In the genomic region with DNA sequence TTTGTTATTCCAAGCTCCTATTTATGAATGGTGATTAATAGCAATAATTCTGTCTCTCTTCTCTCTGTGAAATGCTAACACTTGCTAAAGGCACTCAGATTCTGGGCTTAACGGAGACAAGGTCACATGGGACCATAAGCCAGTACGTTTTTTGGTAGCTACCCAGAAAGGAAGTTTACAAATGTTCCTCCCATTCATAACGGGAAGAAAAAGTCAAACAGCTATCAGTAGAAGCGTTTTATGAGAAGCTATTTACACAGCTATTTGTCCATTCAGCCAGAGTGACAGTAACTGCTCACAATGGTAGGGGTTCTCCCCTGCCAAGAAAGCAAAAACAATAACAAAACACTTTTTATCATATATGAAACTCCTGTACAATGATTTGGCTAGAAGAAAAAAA, we compare ENCODE assay signal across 1 cellular context.
TF ChIP-seq lines count a peak whose summit lies in the region.

No MANE protein-coding gene starts in this region.

TF ChIP-seq in IMR-90, 13 proteins besides CTCF, POLR2A, EP300 and RAD21:
- TF ChIP-seq SMC3 (IDR thresholded peaks at IDR 0.05; ENCODE audit: low read depth, low read length) (no peak), MXI1 (IDR thresholded peaks at IDR 0.05; ENCODE audit: borderline replicate concordance, low read depth, low read length) (no peak), CEBPB (IDR thresholded peaks at IDR 0.05; ENCODE audit: low read depth, low read length) (no peak), BHLHE40 (IDR thresholded peaks at IDR 0.05; ENCODE audit: low read depth, low read length) (no peak), MAFK (IDR thresholded peaks at IDR 0.05; ENCODE audit: low read depth, low read length) (no peak), RCOR1 (IDR thresholded peaks at IDR 0.05; ENCODE audit: insufficient replicate concordance, low read length) (no peak), RFX5 (IDR thresholded peaks at IDR 0.05; ENCODE audit: low read depth, low read length) (no peak), FOS (IDR thresholded peaks at IDR 0.05; ENCODE audit: low read depth, low read length) (no peak), MAZ (IDR thresholded peaks at IDR 0.05; ENCODE audit: borderline replicate concordance, low read depth, low read length) (no peak), CHD1 (IDR thresholded peaks at IDR 0.05; ENCODE audit: low read depth, low read length) (no peak), NFE2L2 (IDR thresholded peaks at IDR 0.05; ENCODE audit: low read depth, low read length) (no peak)
- TF ChIP-seq, protein P1, sequence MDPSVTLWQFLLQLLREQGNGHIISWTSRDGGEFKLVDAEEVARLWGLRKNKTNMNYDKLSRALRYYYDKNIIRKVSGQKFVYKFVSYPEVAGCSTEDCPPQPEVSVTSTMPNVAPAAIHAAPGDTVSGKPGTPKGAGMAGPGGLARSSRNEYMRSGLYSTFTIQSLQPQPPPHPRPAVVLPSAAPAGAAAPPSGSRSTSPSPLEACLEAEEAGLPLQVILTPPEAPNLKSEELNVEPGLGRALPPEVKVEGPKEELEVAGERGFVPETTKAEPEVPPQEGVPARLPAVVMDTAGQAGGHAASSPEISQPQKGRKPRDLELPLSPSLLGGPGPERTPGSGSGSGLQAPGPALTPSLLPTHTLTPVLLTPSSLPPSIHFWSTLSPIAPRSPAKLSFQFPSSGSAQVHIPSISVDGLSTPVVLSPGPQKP (IDR thresholded peaks at IDR 0.05; ENCODE audit: borderline replicate concordance, low read depth, low read length): no peak
- TF ChIP-seq, protein P2, sequence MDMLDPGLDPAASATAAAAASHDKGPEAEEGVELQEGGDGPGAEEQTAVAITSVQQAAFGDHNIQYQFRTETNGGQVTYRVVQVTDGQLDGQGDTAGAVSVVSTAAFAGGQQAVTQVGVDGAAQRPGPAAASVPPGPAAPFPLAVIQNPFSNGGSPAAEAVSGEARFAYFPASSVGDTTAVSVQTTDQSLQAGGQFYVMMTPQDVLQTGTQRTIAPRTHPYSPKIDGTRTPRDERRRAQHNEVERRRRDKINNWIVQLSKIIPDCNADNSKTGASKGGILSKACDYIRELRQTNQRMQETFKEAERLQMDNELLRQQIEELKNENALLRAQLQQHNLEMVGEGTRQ (IDR thresholded peaks at IDR 0.05; ENCODE audit: low read depth, low read length): no peak
